In the genomic region with DNA sequence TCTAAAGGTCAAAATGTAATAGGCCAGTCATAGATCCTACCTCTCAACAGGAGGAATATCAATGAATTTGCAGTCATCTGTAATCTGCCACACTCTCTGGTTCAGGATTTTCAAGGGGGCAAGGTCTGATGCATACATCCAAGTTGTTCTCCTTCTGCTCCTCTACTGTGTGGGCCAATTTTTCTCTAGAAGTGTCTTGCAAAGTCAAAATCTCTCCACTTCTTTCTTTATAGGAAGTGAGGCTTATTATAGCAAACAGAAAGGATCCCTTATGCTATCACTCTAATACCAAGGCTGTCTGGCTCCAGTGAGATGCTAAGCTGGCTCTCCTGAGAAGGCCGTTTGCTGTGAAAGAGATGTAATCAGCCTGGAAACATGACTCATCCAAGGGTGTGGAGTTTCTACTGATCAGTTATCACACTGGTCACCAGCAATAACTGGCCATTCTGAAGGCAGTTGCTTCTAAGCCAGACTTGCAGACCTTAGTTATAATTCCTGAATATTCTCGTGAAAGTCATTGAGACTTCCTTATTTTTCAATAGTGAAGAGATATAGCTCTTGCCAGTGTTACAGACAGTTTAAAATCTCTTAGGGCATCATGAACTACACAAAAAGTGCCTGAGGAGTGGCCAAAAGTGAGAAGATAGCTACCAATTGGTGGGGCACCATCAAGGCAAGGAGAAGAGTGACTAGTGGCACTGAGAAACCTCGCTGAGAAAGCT, we compare ENCODE assay signal across 11 cellular contexts. TPM values are rescaled to one million over a fixed set of nuclear protein-coding genes. Genes with fewer than 3 reads are reported as not detected.
DNase-seq lines count a peak whose midpoint lies in the region; ATAC-seq and TF ChIP-seq lines count a peak whose summit lies in the region.
"Had no signal": no experiment of that assay in that cellular context is flagged by ENCODE, and none has a peak within 500 bp of the region (broad histone marks: within the 10 kb centered on the region; RNA-seq: fewer than 3 reads in every experiment).

No MANE protein-coding gene starts in this region.

- H3K4me1 ChIP-seq in Karpas-422 (ENCODE audit: low read length) (peaks cover 13% of the 10 kb centered on the region), left lung (no peaks in the 10 kb centered on the region)
- H3K4me1 ChIP-seq: neural progenitor cell had no signal

- TF ChIP-seq CTCF in BJ (IDR thresholded peaks at IDR 0.05; ENCODE audit: insufficient read depth, low read depth, low read length) (no peak), left lung (IDR thresholded peaks at IDR 0.05) (no peak), GM10266 (IDR thresholded peaks at IDR 0.05; ENCODE audit: control insufficient read depth, insufficient read depth, low read depth, missing control alignments) (no peak)

- CTCF ChIA-PET in BJ (lab: Yijun Ruan, JAX) = no interaction called here

- no peak overlapping the region for H2AFZ ChIP-seq in Karpas-422 (ENCODE audit: low read length)
- H2AFZ ChIP-seq: neural progenitor cell had no signal

- H3K4me3 ChIP-seq in BJ (ENCODE audit: low read depth, low read length) = no peak overlapping the region
- no peak overlapping the region for H3K4me3 ChIP-seq in Karpas-422 (ENCODE audit: low read length)
- no peak overlapping the region for H3K4me3 ChIP-seq in left lung
- H3K4me3 ChIP-seq: neural progenitor cell had no signal

- H3K9me3 ChIP-seq in Karpas-422 (ENCODE audit: low read length) = peaks cover 1% of the 10 kb centered on the region; the same call in 1 of the 2 replicates
- peaks cover 0 to 26% of the 10 kb centered on the region in 2 donors for H3K9me3 ChIP-seq in left lung

- no peaks in the 10 kb centered on the region for H3K9me2 ChIP-seq in Karpas-422 (replicated peaks; ENCODE audit: insufficient read depth, low read length)

- DNase-seq in BJ (ENCODE audit: low read depth) (peak; percentile 1), Karpas-422 (no peak), astrocyte of the hippocampus (ENCODE audit: low read depth, low spot score) (peak; percentile 4), left lung (no peak), GM10266 (ENCODE audit: extremely low spot score) (no peak), GDM1 (lab: John Stamatoyannopoulos, UW) (no peak)
- DNase-seq in activated CD4-positive, alpha-beta T cell treated with anti-CD3 and anti-CD28 coated beads, Interleukin-2, amount 50 U/mL, for 4 hours = no peak
- DNase-seq in stimulated activated CD4-positive, alpha-beta T cell treated with anti-CD3 and anti-CD28 coated beads, Interleukin-15, amount 100 ng/mL, for 24 hours = no peak
- DNase-seq: activated T-cell treated with anti-CD3 and anti-CD28 coated beads, Interleukin-2, amount 50 U/mL, for 4 hours; CD4-positive, alpha-beta memory T cell had no signal

- no peak overlapping the region for H3K9ac ChIP-seq in Karpas-422 (ENCODE audit: low read length)
- H3K9ac ChIP-seq: neural progenitor cell had no signal

- ATAC-seq in left lung = peak; percentile 32
- ATAC-seq: activated T-cell treated with anti-CD3 and anti-CD28 coated beads, Interleukin-2, amount 50 U/mL, for 4 hours had no signal

- H3K4me2 ChIP-seq in Karpas-422 (ENCODE audit: low read depth, low read length, poor library complexity, severe bottlenecking) = no peak overlapping the region
- H3K4me2 ChIP-seq: neural progenitor cell had no signal

- H4K20me1 ChIP-seq in Karpas-422 (ENCODE audit: insufficient read depth, low read depth, low read length) = no peaks in the 10 kb centered on the region

- H3K36me3 ChIP-seq in BJ (ENCODE audit: control insufficient read depth, insufficient read depth, low read length) = no peaks in the 10 kb centered on the region
- H3K36me3 ChIP-seq in Karpas-422 (ENCODE audit: insufficient read depth, low read length) = no peaks in the 10 kb centered on the region
- H3K36me3 ChIP-seq in left lung = no peaks in the 10 kb centered on the region

- intact Hi-C loops in left lung (cut with DNase I) = no loop called here

- H3K27me3 ChIP-seq in BJ (ENCODE audit: control insufficient read depth, insufficient read depth, low read length) = no peaks in the 10 kb centered on the region
- no peaks in the 10 kb centered on the region for H3K27me3 ChIP-seq in Karpas-422 (ENCODE audit: low read length)
- H3K27me3 ChIP-seq in left lung = no peaks in the 10 kb centered on the region
- H3K27me3 ChIP-seq: neural progenitor cell had no signal

- H3K79me2 ChIP-seq in Karpas-422 (ENCODE audit: low read length) = no peaks in the 10 kb centered on the region

- POLR2A ChIA-PET in BJ (lab: Charles Lee) = no interaction called here

- peak overlapping the region; percentile 4; the same call in 1 of the 2 replicates for H3K27ac ChIP-seq in Karpas-422 (ENCODE audit: low read length)
- peak overlapping the region in 1 of 2 donors; percentile 9 for H3K27ac ChIP-seq in left lung
- H3K27ac ChIP-seq: neural progenitor cell had no signal

RNA-seq across cellular contexts. Expression of a gene that starts 43.2 kb away (rescaled TPM):
- 0.05 TPM in 1 of 2 replicates, not detected in the other for polyA plus RNA-seq in BJ (2011; rRNA removed)
- polyA minus RNA-seq in BJ (2011; rRNA and poly(A)+ RNA removed) = 0.09 TPM in 1 of 2 replicates, not detected in the other
- 1.7 and 1.9 TPM in 2 replicates for total RNA-seq in Karpas-422 (2014; rRNA removed; shearing (Covaris generic); ENCODE audit: low replicate concordance)
- 1 to 10 TPM in 1 of 2 donors, under 1 TPM in 1; 0.94 to 1.0 TPM for total RNA-seq in left lung
- polyA plus RNA-seq: CD4-positive, alpha-beta memory T cell had no signal

Comparison
In these comparisons a context has a peak if more than half of its experiments do, and no peak if none do; other contexts are left out.
1. DNase-seq: peak in BJ (single experiment) and astrocyte of the hippocampus (single experiment); none in Karpas-422 (single experiment), left lung (0 of 2), activated CD4-positive, alpha-beta T cell treated with anti-CD3 and anti-CD28 coated beads, Interleukin-2, amount 50 U/mL, for 4 hours (0 of 2), GM10266 (single experiment), stimulated activated CD4-positive, alpha-beta T cell treated with anti-CD3 and anti-CD28 coated beads, Interleukin-15, amount 100 ng/mL, for 24 hours (single experiment) and GDM1 (single experiment).